Comparison of ENCODE assay signal across 8 cellular contexts in the genomic region with DNA sequence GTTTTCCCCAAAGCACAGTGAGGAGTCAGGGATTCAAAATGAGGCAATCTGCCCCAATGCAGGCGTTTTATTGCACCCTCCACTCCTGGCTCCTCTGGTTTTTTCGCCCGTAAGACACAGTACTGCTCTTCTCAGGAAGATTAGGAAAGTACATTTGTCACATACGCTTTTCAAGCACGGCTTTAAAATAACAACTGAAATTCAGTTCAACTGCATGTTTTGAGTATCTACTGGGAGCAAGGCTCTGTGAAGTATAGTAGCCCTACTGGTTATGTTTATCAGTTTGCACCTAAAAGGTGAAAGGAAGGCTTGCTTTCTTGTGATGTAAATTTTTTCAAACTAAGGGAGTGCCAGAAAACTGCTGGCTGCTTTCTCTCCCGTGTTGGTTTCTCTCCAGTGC. TPM values are rescaled to one million over a fixed set of nuclear protein-coding genes. Genes with fewer than 3 reads are reported as not detected.
DNase-seq lines count a peak whose midpoint lies in the region; ATAC-seq and TF ChIP-seq lines count a peak whose summit lies in the region.

No MANE protein-coding gene starts in this region.

- H3K9me3 ChIP-seq in CD8-positive, alpha-beta T cell (ENCODE audit: low read length), result no peaks in the 10 kb centered on the region
- H3K9me3 ChIP-seq in breast epithelium (no peaks in the 10 kb centered on the region), uterus (no peaks in the 10 kb centered on the region)

- no peak for ATAC-seq in CD8-positive, alpha-beta T cell

- peaks cover 18% of the 10 kb centered on the region for H3K4me1 ChIP-seq in CD8-positive, alpha-beta T cell (ENCODE audit: insufficient read depth, low read length)
- H3K4me1 ChIP-seq in breast epithelium (peaks cover 0 to 5% of the 10 kb centered on the region in 2 donors), uterus (peaks cover 0 to 5% of the 10 kb centered on the region in 2 donors)

- TF ChIP-seq CTCF in CD8-positive, alpha-beta T cell (IDR thresholded peaks at IDR 0.05), result no peak
- TF ChIP-seq CTCF in breast epithelium (IDR thresholded peaks at IDR 0.05), result no peak
- TF ChIP-seq CTCF in uterus (IDR thresholded peaks at IDR 0.05), result no peak

- peak overlapping the region; percentile 97 for H3K4me3 ChIP-seq in CD8-positive, alpha-beta T cell (ENCODE audit: low read depth, low read length)
- H3K4me3 ChIP-seq in breast epithelium (peak overlapping the region; percentile 92 to 93 (median 93)), uterus (peak overlapping the region; percentile 82 to 93)

- H3K9me3 Mint-ChIP-seq in CD8-positive, alpha-beta T cell, result no peaks in the 10 kb centered on the region

- peak overlapping the region; percentile 96 for H3K27ac Mint-ChIP-seq in CD8-positive, alpha-beta T cell

- peak overlapping the region; percentile 94 for H3K4me3 Mint-ChIP-seq in CD8-positive, alpha-beta T cell

- intact Hi-C loops in CD8-positive, alpha-beta T cell (cut with DNase I, micrococcal nuclease), result loop anchor here (1.0 to 10.0 kb wide), 5 partner anchors 27 to 1091 kb away; partner anchors contain the start of genes CSTF2T (in 1 of the 2) and ERCC6 (in 1 of the 2)
- intact Hi-C loops in breast epithelium (cut with DNase I; ENCODE audit: low total_unique reads) (no loop called here), uterus (cut with DNase I; ENCODE audit: low total_unique reads) (no loop called here)

- no peaks in the 10 kb centered on the region for H3K36me3 ChIP-seq in CD8-positive, alpha-beta T cell (ENCODE audit: insufficient read depth, low read length)
- H3K36me3 ChIP-seq in breast epithelium (no peaks in the 10 kb centered on the region), uterus (no peaks in the 10 kb centered on the region)

- peaks cover 23% of the 10 kb centered on the region for H3K4me1 Mint-ChIP-seq in CD8-positive, alpha-beta T cell (ENCODE audit: low read depth)

- H3K27ac ChIP-seq in CD8-positive, alpha-beta T cell (ENCODE audit: low read depth, low read length), result peak overlapping the region; percentile 99
- peak overlapping the region; percentile 99 to 100 for H3K27ac ChIP-seq in breast epithelium
- peak overlapping the region; percentile 99 to 100 for H3K27ac ChIP-seq in uterus

- H3K27me3 ChIP-seq in CD8-positive, alpha-beta T cell (ENCODE audit: insufficient read depth, low read length), result no peaks in the 10 kb centered on the region
- no peaks in the 10 kb centered on the region for H3K27me3 ChIP-seq in breast epithelium
- no peaks in the 10 kb centered on the region for H3K27me3 ChIP-seq in uterus

- DNase-seq in CD8-positive, alpha-beta T cell, result no peak
- DNase-seq in M059J (ENCODE audit: low read depth) (peak; percentile 7), breast epithelium (ENCODE audit: low spot score in 2 of 2) (no peak), medulla oblongata (ENCODE audit: extremely low spot score) (peak; percentile 42), uterus (no peak), NCI-H774 (lab: John Stamatoyannopoulos, UW) (no peak), NCI-H446 (lab: John Stamatoyannopoulos, UW) (no peak)
- DNase-seq in activated CD4-positive, alpha-beta T cell treated with anti-CD3 and anti-CD28 coated beads, Interleukin-2, amount 50 U/mL, for 4 hours, result no peak

- CTCF ChIA-PET in CD8-positive, alpha-beta T cell (lab: Charles Lee), result interaction anchor here (0.7 to 1.7 kb wide), 4 partner anchors 26 to 208 kb away, joined by 3 to 5 read pairs (median 4); no protein-coding TSS in a partner anchor

- no peaks in the 10 kb centered on the region for H3K27me3 Mint-ChIP-seq in CD8-positive, alpha-beta T cell (ENCODE audit: low read depth)

- peaks cover 27% of the 10 kb centered on the region for H3K36me3 Mint-ChIP-seq in CD8-positive, alpha-beta T cell

- TF ChIP-seq POLR2A in breast epithelium (IDR thresholded peaks at IDR 0.05) (no peak), uterus (IDR thresholded peaks at IDR 0.05) (no peak)

- POLR2A ChIA-PET in CD8-positive, alpha-beta T cell (lab: Charles Lee), result interaction anchor here (0.7 to 6.5 kb wide), 5 partner anchors 11 to 1087 kb away, joined by 3 to 40 read pairs (median 7); partner anchors contain the start of gene ERCC6

RNA-seq across cellular contexts. Expression of gene SGMS1, which starts 1.9 kb away (rescaled TPM):
- 10 to 100 TPM; 17.0 to 19.9 TPM for total RNA-seq in CD8-positive, alpha-beta T cell
- total RNA-seq in M059J (2014; rRNA removed; shearing (Covaris generic)), result 21.0 and 23.1 TPM in 2 replicates
- 100 to 1,000 TPM in 1 of 3 donors, 10 to 100 TPM in 2; 66.5 to 114 (median 80.1) TPM for total RNA-seq in breast epithelium
- total RNA-seq in uterus, result 100 to 1,000 TPM in 1 of 4 donors, 10 to 100 TPM in 3; 38.0 to 102 (median 57.7) TPM

Comparison
In these comparisons a context has a peak if more than half of its experiments do, and no peak if none do; other contexts are left out.
1. DNase-seq: peak in M059J (single experiment) and medulla oblongata (single experiment); none in CD8-positive, alpha-beta T cell (0 of 7), breast epithelium (0 of 2), uterus (0 of 2), NCI-H774 (single experiment), NCI-H446 (0 of 2) and activated CD4-positive, alpha-beta T cell treated with anti-CD3 and anti-CD28 coated beads, Interleukin-2, amount 50 U/mL, for 4 hours (0 of 2).
2. intact Hi-C loops: an anchor here in CD8-positive, alpha-beta T cell (1.0 to 10.0 kb wide); none called in breast epithelium and uterus.
3. Peak in every context shown above with its lines, with median percentiles within 50 percentile points of each other: H3K27ac ChIP-seq and H3K4me3 ChIP-seq.